25 cellular contexts compared by ENCODE assay signal in genomic region chr17:63955791-63956190, GRCh38. TPM values are rescaled to one million over a fixed set of nuclear protein-coding genes. Genes with fewer than 3 reads are reported as not detected.
"Had no signal": no experiment of that assay in that cellular context is flagged by ENCODE, and none has a peak within 500 bp of the region (broad histone marks: within the 10 kb centered on the region; RNA-seq: fewer than 3 reads in every experiment).

No MANE protein-coding gene starts in this region.

- H3K4me3 ChIP-seq: esophagus squamous epithelium, gastroesophageal sphincter, neural progenitor cell, testis had no signal

- H3K9me3 Mint-ChIP-seq: activated T-cell treated with anti-CD3 and anti-CD28 coated beads, Interleukin-2, amount 50 U/mL, for 24 hours; activated T-helper 2 cell treated with anti-CD3 and anti-CD28 coated beads, Interferon-gamma antibody, Interleukin-2, Interleukin-4, amounts not matched to agents 10 μg/mL and 5 μg/mL and 100 μg/mL, durations not matched to agents 14 hours and 24 hours and 36 hours; endodermal cell; neural progenitor cell; type B pancreatic cell had no signal

- H3K36me3 ChIP-seq: esophagus squamous epithelium, gastroesophageal sphincter, neural progenitor cell had no signal

- ATAC-seq: gastroesophageal sphincter, left cardiac atrium had no signal

- H3K9me3 ChIP-seq: esophagus squamous epithelium, gastroesophageal sphincter, SK-N-SH, testis had no signal

- H3K27ac ChIP-seq: esophagus squamous epithelium, gastroesophageal sphincter, neural progenitor cell, testis had no signal

- H3K27ac Mint-ChIP-seq: activated T-cell treated with anti-CD3 and anti-CD28 coated beads, Interleukin-2, amount 50 U/mL, for 24 hours; activated T-helper 2 cell treated with anti-CD3 and anti-CD28 coated beads, Interferon-gamma antibody, Interleukin-2, Interleukin-4, amounts not matched to agents 10 μg/mL and 5 μg/mL and 100 μg/mL, durations not matched to agents 14 hours and 24 hours and 36 hours; endodermal cell; progenitor cell of endocrine pancreas; type B pancreatic cell had no signal

- H3K27me3 Mint-ChIP-seq: activated T-cell treated with anti-CD3 and anti-CD28 coated beads, Interleukin-2, amount 50 U/mL, for 24 hours had no signal

- H3K36me3 Mint-ChIP-seq: neural progenitor cell, type B pancreatic cell had no signal

- H3K4me3 Mint-ChIP-seq: activated T-cell treated with anti-CD3 and anti-CD28 coated beads, Interleukin-2, amount 50 U/mL, for 24 hours; endodermal cell; type B pancreatic cell had no signal

- H3K27me3 ChIP-seq: neural progenitor cell, testis had no signal

- DNase-seq: activated CD8-positive, alpha-beta memory T cell treated with anti-CD3 and anti-CD28 coated beads for 24 hours; activated CD8-positive, alpha-beta memory T cell treated with anti-CD3 and anti-CD28 coated beads, Interleukin-2, amount 50 U/mL, for 4 hours; activated naive CD4-positive, alpha-beta T cell; activated T-cell treated with anti-CD3 and anti-CD28 coated beads, Interleukin-2, amount 50 U/mL, for 24 hours; cortex of kidney; endodermal cell; esophagus squamous epithelium; head of caudate nucleus; islet precursor cell; left cardiac atrium; SK-N-SH; stimulated activated CD4-positive, alpha-beta T cell treated with anti-CD3 and anti-CD28 coated beads, Interleukin-4, amount 100 ng/mL, for 4 hours; T-helper 1 cell; T-helper 9 cell; testis had no signal

RNA-seq across cellular contexts. Expression of gene SCN4A, which starts 16.9 kb away (rescaled TPM):
- total RNA-seq: osteocyte had no signal
- polyA plus RNA-seq: SK-N-SH had no signal

RNA-seq across cellular contexts. Expression of gene CD79B, which starts 23.7 kb away (rescaled TPM):
- total RNA-seq: cerebellum, osteocyte, progenitor cell of endocrine pancreas had no signal

RNA-seq across cellular contexts. Expression of gene GH1, which starts 37.2 kb away (rescaled TPM):
- total RNA-seq: activated T-helper 2 cell treated with anti-CD3 and anti-CD28 coated beads, Interferon-gamma antibody, Interleukin-2, Interleukin-4, amounts not matched to agents 10 μg/mL and 5 μg/mL and 100 μg/mL, durations not matched to agents 14 hours and 24 hours and 36 hours; cerebellum; endodermal cell; esophagus squamous epithelium; gastroesophageal sphincter; left cardiac atrium; liver; mononuclear cell; myocyte; osteocyte; progenitor cell of endocrine pancreas had no signal
- polyA plus RNA-seq: liver, SK-N-SH had no signal

RNA-seq across cellular contexts. Expression of gene PRR29, which starts 42.4 kb away (rescaled TPM):
- total RNA-seq: osteocyte had no signal

RNA-seq across cellular contexts. Expression of gene CSHL1, which starts 44.7 kb away (rescaled TPM):
- total RNA-seq: activated T-helper 2 cell treated with anti-CD3 and anti-CD28 coated beads, Interferon-gamma antibody, Interleukin-2, Interleukin-4, amounts not matched to agents 10 μg/mL and 5 μg/mL and 100 μg/mL, durations not matched to agents 14 hours and 24 hours and 36 hours; cerebellum; endodermal cell; esophagus squamous epithelium; gastroesophageal sphincter; left cardiac atrium; liver; mononuclear cell; myocyte; osteocyte; progenitor cell of endocrine pancreas; testis had no signal
- polyA plus RNA-seq: liver, SK-N-SH had no signal
